ENCODE assay signal across 9 cellular contexts in the genomic region with DNA sequence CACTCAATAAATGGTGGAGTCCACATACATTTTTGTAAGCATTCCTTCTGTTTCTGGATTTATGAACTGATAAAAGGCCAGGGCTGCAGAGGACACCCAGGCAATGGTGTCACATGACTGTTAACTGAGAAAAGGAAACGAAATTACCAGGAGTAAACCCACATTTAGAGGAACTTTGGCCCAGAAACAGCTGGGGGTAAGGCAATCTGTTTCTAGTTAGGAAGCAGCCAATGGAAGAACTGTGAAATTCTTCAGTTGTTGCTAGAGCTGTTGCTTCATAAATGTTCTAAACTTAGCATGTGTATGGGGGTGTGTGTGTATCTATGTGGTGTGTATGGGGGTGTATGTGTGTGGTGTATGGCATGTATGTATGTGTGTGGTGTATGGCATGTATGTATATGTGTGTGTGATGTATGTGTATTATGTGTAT. TPM values are rescaled to one million over a fixed set of nuclear protein-coding genes. Genes with fewer than 3 reads are reported as not detected.
DNase-seq lines count a peak whose midpoint lies in the region; ATAC-seq and TF ChIP-seq lines count a peak whose summit lies in the region.
"Had no signal": no experiment of that assay in that cellular context is flagged by ENCODE, and none has a peak within 500 bp of the region (broad histone marks: within the 10 kb centered on the region; RNA-seq: fewer than 3 reads in every experiment).

No MANE protein-coding gene starts in this region.

- WGBS in right lobe of liver (ENCODE audit: insufficient coverage, low coverage, low lambda C conversion rate, missing lambda C conversion rate) = 0% methylated on average over 1 of the region's 1 CpG
- WGBS in urinary bladder = 15% methylated on average over 1 of the region's 1 CpG

- H3K4me1 ChIP-seq in right lobe of liver (peaks cover 0 to 48% (median 23%) of the 10 kb centered on the region in 4 donors), urinary bladder (ENCODE audit: insufficient read depth) (no peaks in the 10 kb centered on the region), mucosa of descending colon (ENCODE audit: low read depth) (peaks cover 60% of the 10 kb centered on the region)

- H3K4me1 Mint-ChIP-seq in activated T-cell treated with anti-CD3 and anti-CD28 coated beads, Interleukin-2, amount 50 U/mL, for 72 hours (ENCODE audit: low read depth) = peaks cover 88% of the 10 kb centered on the region
- peaks cover 84% of the 10 kb centered on the region for H3K4me1 Mint-ChIP-seq in activated naive CD8-positive, alpha-beta T cell treated with anti-CD3 and anti-CD28 coated beads, Interleukin-2, amount 50 U/mL, for 24 hours

- H3K27ac Mint-ChIP-seq in activated T-cell treated with anti-CD3 and anti-CD28 coated beads, Interleukin-2, amount 50 U/mL, for 72 hours = peak overlapping the region; percentile 57
- H3K27ac Mint-ChIP-seq in activated naive CD8-positive, alpha-beta T cell treated with anti-CD3 and anti-CD28 coated beads, Interleukin-2, amount 50 U/mL, for 24 hours = peak overlapping the region; percentile 92

- no peak for ATAC-seq in activated T-cell treated with anti-CD3 and anti-CD28 coated beads, Interleukin-2, amount 50 U/mL, for 72 hours (replicated peaks in 1 of 2)
- no peak for ATAC-seq in activated naive CD8-positive, alpha-beta T cell treated with anti-CD3 and anti-CD28 coated beads, Interleukin-2, amount 50 U/mL, for 24 hours
- ATAC-seq in right lobe of liver (peak; percentile 17 to 37 (median 24)), mucosa of descending colon (no peak)

- H3K36me3 ChIP-seq in right lobe of liver (no peaks in the 10 kb centered on the region), urinary bladder (ENCODE audit: insufficient read depth) (no peaks in the 10 kb centered on the region), mucosa of descending colon (ENCODE audit: low read depth) (no peaks in the 10 kb centered on the region)

- peaks cover 5 to 11% of the 10 kb centered on the region in 2 donors for H3K36me3 Mint-ChIP-seq in activated T-cell treated with anti-CD3 and anti-CD28 coated beads, Interleukin-2, amount 50 U/mL, for 72 hours (ENCODE audit: insufficient read depth in 2 of 2)
- peaks cover 2% of the 10 kb centered on the region for H3K36me3 Mint-ChIP-seq in activated naive CD8-positive, alpha-beta T cell treated with anti-CD3 and anti-CD28 coated beads, Interleukin-2, amount 50 U/mL, for 24 hours (ENCODE audit: low read depth)

- TF ChIP-seq CTCF in right lobe of liver (IDR thresholded peaks at IDR 0.05) (no peak), mucosa of descending colon (IDR thresholded peaks at IDR 0.05) (no peak)

- intact Hi-C loops in right lobe of liver (cut with DNase I) (no loop called here), mucosa of descending colon (cut with DNase I, micrococcal nuclease) (no loop called here)

- H3K9me3 Mint-ChIP-seq in activated T-cell treated with anti-CD3 and anti-CD28 coated beads, Interleukin-2, amount 50 U/mL, for 72 hours = peaks cover 0 to 2% of the 10 kb centered on the region in 2 donors
- H3K9me3 Mint-ChIP-seq in activated naive CD8-positive, alpha-beta T cell treated with anti-CD3 and anti-CD28 coated beads, Interleukin-2, amount 50 U/mL, for 24 hours = peaks cover 4% of the 10 kb centered on the region

- H3K27me3 ChIP-seq in right lobe of liver = no peaks in the 10 kb centered on the region

- no peak for TF ChIP-seq POLR2A in right lobe of liver (IDR thresholded peaks at IDR 0.05)

- H3K4me3 ChIP-seq in right lobe of liver = no peak overlapping the region
- no peak overlapping the region for H3K4me3 ChIP-seq in urinary bladder (ENCODE audit: low read depth, low read length)
- H3K4me3 ChIP-seq in mucosa of descending colon = no peak overlapping the region

- DNase-seq in activated T-cell treated with anti-CD3 and anti-CD28 coated beads, Interleukin-2, amount 50 U/mL, for 72 hours = no peak
- DNase-seq in activated T-cell treated with anti-CD3 and anti-CD28 coated beads, Interleukin-2, amount 50 U/mL, for 48 hours = no peak
- DNase-seq in activated naive CD8-positive, alpha-beta T cell treated with anti-CD3 and anti-CD28 coated beads, Interleukin-2, amount 50 U/mL, for 24 hours = no peak
- DNase-seq in right lobe of liver (no peak), mucosa of descending colon (no peak), DMS153 treated with DMSO at 0.1 percent for 48 hours (lab: John Stamatoyannopoulos, UW; ENCODE audit: unreplicated experiment) (no peak)
- DNase-seq in effector CD8-positive, alpha-beta T cell (lab: John Stamatoyannopoulos, UW) = no peak
- DNase-seq: DMS53 had no signal

- H3K27me3 Mint-ChIP-seq in activated T-cell treated with anti-CD3 and anti-CD28 coated beads, Interleukin-2, amount 50 U/mL, for 72 hours (ENCODE audit: low read depth) = no peaks in the 10 kb centered on the region
- no peaks in the 10 kb centered on the region for H3K27me3 Mint-ChIP-seq in activated naive CD8-positive, alpha-beta T cell treated with anti-CD3 and anti-CD28 coated beads, Interleukin-2, amount 50 U/mL, for 24 hours

- H3K9me3 ChIP-seq in right lobe of liver (no peaks in the 10 kb centered on the region), mucosa of descending colon (no peaks in the 10 kb centered on the region)

- H3K27ac ChIP-seq in right lobe of liver (peak overlapping the region; percentile 34 to 60 (median 57)), urinary bladder (ENCODE audit: low read depth) (peak overlapping the region; percentile 32)

- peak overlapping the region in 1 of 2 donors; percentile 80 for H3K4me3 Mint-ChIP-seq in activated T-cell treated with anti-CD3 and anti-CD28 coated beads, Interleukin-2, amount 50 U/mL, for 72 hours
- no peak overlapping the region for H3K4me3 Mint-ChIP-seq in activated naive CD8-positive, alpha-beta T cell treated with anti-CD3 and anti-CD28 coated beads, Interleukin-2, amount 50 U/mL, for 24 hours

RNA-seq across cellular contexts. Expression of a gene that starts 11.8 kb away (rescaled TPM):
- total RNA-seq in activated T-cell treated with anti-CD3 and anti-CD28 coated beads, Interleukin-2, amount 50 U/mL, for 72 hours = 100 to 1,000 TPM; 340 to 386 TPM
- total RNA-seq in right lobe of liver (100 to 1,000 TPM in 1 of 6 experiments, 10 to 100 TPM in 5; 10.8 to 105 (median 32.5) TPM), urinary bladder (148 TPM), mucosa of descending colon (100 to 1,000 TPM; 290 to 605 (median 528) TPM)
- polyA plus RNA-seq in urinary bladder = 81.0 TPM

RNA-seq across cellular contexts. Expression of a gene that starts 59.0 kb away (rescaled TPM):
- total RNA-seq in activated T-cell treated with anti-CD3 and anti-CD28 coated beads, Interleukin-2, amount 50 U/mL, for 72 hours = 10 to 100 TPM; 25.7 to 34.5 TPM
- total RNA-seq in right lobe of liver = 10 to 100 TPM in 5 of 6 experiments, 1 to 10 TPM in 1; 9.4 to 15.7 (median 11.5) TPM
- total RNA-seq in urinary bladder = 57.9 TPM
- polyA plus RNA-seq in urinary bladder = 28.7 TPM
- total RNA-seq in mucosa of descending colon = 10 to 100 TPM; 10.6 to 23.4 (median 17.6) TPM

RNA-seq across cellular contexts. Expression of a gene that starts 59.4 kb away (rescaled TPM):
- total RNA-seq in activated T-cell treated with anti-CD3 and anti-CD28 coated beads, Interleukin-2, amount 50 U/mL, for 72 hours = 10 to 100 TPM; 66.1 to 71.3 TPM
- total RNA-seq in right lobe of liver = 10 to 100 TPM; 16.0 to 28.6 (median 22.2) TPM
- 109 TPM for total RNA-seq in urinary bladder
- polyA plus RNA-seq in urinary bladder = 25.7 TPM
- 10 to 100 TPM; 68.5 to 90.7 (median 72.3) TPM for total RNA-seq in mucosa of descending colon

Comparison
In these comparisons a context has a peak if more than half of its experiments do, and no peak if none do; other contexts are left out.
1. ATAC-seq: peak in right lobe of liver (4 of 4); none in activated T-cell treated with anti-CD3 and anti-CD28 coated beads, Interleukin-2, amount 50 U/mL, for 72 hours (0 of 2), activated naive CD8-positive, alpha-beta T cell treated with anti-CD3 and anti-CD28 coated beads, Interleukin-2, amount 50 U/mL, for 24 hours (single experiment) and mucosa of descending colon (single experiment).